8 cellular contexts compared by ENCODE assay signal in genomic region chr12:70366581-70367267, GRCh38. TPM values are rescaled to one million over a fixed set of nuclear protein-coding genes. Genes with fewer than 3 reads are reported as not detected.
A peak's percentile ranks its signal among the peaks of the same experiment; 100 is the strongest.
DNase-seq lines count a peak whose midpoint lies in the region; FAIRE-seq and TF ChIP-seq lines count a peak whose summit lies in the region.

No MANE protein-coding gene starts in this region.

- peak overlapping the region; percentile 80 for H3K4me3 Mint-ChIP-seq in MCF 10A (ENCODE audit: unreplicated experiment)

- peaks cover 13% of the 10 kb centered on the region for H3K4me1 ChIP-seq in keratinocyte (ENCODE audit: control insufficient read depth, extremely low read depth, insufficient read depth, low read length)

- peaks cover 9% of the 10 kb centered on the region for H3K4me1 Mint-ChIP-seq in MCF 10A (ENCODE audit: insufficient read depth, unreplicated experiment)

- H4K20me1 ChIP-seq in keratinocyte (ENCODE audit: control insufficient read depth, extremely low read depth, insufficient read depth, low read length): no peaks in the 10 kb centered on the region

- dilution Hi-C loops in keratinocyte (cut with MboI; ENCODE audit: extremely low pct_ligation_motif_present, low sequenced_read_pairs): no loop called here

- no peaks in the 10 kb centered on the region for H3K36me3 ChIP-seq in keratinocyte (ENCODE audit: control insufficient read depth in 2 of 2, extremely low read depth in 1 of 2, insufficient read depth in 2 of 2, low read length in 2 of 2)

- POLR2A ChIA-PET in MCF 10A (lab: Yijun Ruan, JAX): interaction anchor here (2.0 kb wide), 1 partner anchor 123 kb away, joined by 6 read pairs; the partner anchor contains the start of gene CNOT2

- peaks cover 23% of the 10 kb centered on the region for H3K27me3 ChIP-seq in keratinocyte (ENCODE audit: control insufficient read depth, extremely low read depth, insufficient read depth, low read length)

- no peak for TF ChIP-seq CTCF in HFF-Myc (IDR thresholded peaks at IDR 0.05; ENCODE audit: low read depth, low read length, missing control alignments)
- no peak for TF ChIP-seq CTCF in NB4 (IDR thresholded peaks at IDR 0.05; ENCODE audit: low read depth, low read length)
- 0 out of 2 replicates have a peak, but pooled peaks have one; percentile 3 for TF ChIP-seq CTCF in VCaP (conservative IDR thresholded peaks at IDR 0.05)
- no peak for TF ChIP-seq CTCF in MCF 10A (IDR thresholded peaks at IDR 0.05; ENCODE audit: unreplicated experiment)
- TF ChIP-seq CTCF in keratinocyte (optimal IDR thresholded peaks at IDR 0.05 in 1 of 3, IDR thresholded peaks at IDR 0.05 in 1 of 3, conservative IDR thresholded peaks at IDR 0.05 in 1 of 3; ENCODE audit: extremely low read depth in 1 of 3, insufficient read depth in 2 of 3, low read length in 3 of 3): peak in 1 of 3 experiments; percentile 26

- peak; percentile 21 for DNase-seq in GM12892 (ENCODE audit: insufficient read length)
- no peak for DNase-seq in HFF-Myc (ENCODE audit: extremely low read depth, low read depth)
- DNase-seq in NB4 (ENCODE audit: low read depth): peak; percentile 63
- peak; percentile 16 for DNase-seq in MCF 10A (ENCODE audit: unreplicated experiment)
- DNase-seq in keratinocyte (ENCODE audit: low read depth, low spot score): no peak
- peak; percentile 11 to 24 (median 19) for DNase-seq in stimulated activated CD4-positive, alpha-beta T cell treated with anti-CD3 and anti-CD28 coated beads, Interleukin-1b, Interleukin-23, amount 100 ng/mL, for 24 hours (ENCODE audit: low read depth in 4 of 4, low spot score in 1 of 4)
- DNase-seq in OCI-M1 (lab: John Stamatoyannopoulos, UW): no peak

- peak overlapping the region; percentile 38 for H3K4me3 ChIP-seq in HFF-Myc (replicated peaks; ENCODE audit: low read depth, low read length)
- peak overlapping the region; percentile 45 for H3K4me3 ChIP-seq in NB4 (ENCODE audit: low read depth, low read length)
- peak overlapping the region; percentile 53 to 90 (median 77) for H3K4me3 ChIP-seq in keratinocyte (ENCODE audit: control insufficient read depth in 2 of 3, extremely low read depth in 1 of 3, insufficient read depth in 2 of 3, low read depth in 1 of 3, low read length in 3 of 3)

- no peaks in the 10 kb centered on the region for H3K9me3 ChIP-seq in keratinocyte (ENCODE audit: control insufficient read depth, low read depth, low read length)

- H3K79me2 ChIP-seq in keratinocyte (ENCODE audit: control insufficient read depth, insufficient read depth, low read length): no peaks in the 10 kb centered on the region

- BruUV-seq in MCF 10A (replicated peaks; lab: Mats Ljungman, UMichigan): no TSS peak

- CTCF ChIA-PET in MCF 10A (lab: Yijun Ruan, JAX): interaction anchor here (0.6 kb wide), 2 partner anchors 136 to 210 kb away, joined by 3 read pairs; no protein-coding TSS in a partner anchor

- peak overlapping the region; percentile 41 for H3K9ac ChIP-seq in keratinocyte (ENCODE audit: control insufficient read depth, extremely low read depth, insufficient read depth, low read length)

- no peaks in the 10 kb centered on the region for H3K9me3 Mint-ChIP-seq in MCF 10A (ENCODE audit: unreplicated experiment)

- peak overlapping the region; percentile 94 for H2AFZ ChIP-seq in keratinocyte (ENCODE audit: control insufficient read depth, low read length)

- no peaks in the 10 kb centered on the region for H3K36me3 Mint-ChIP-seq in MCF 10A (ENCODE audit: insufficient read depth, unreplicated experiment)

- H3K27ac Mint-ChIP-seq in MCF 10A (ENCODE audit: low read depth, unreplicated experiment): no peak overlapping the region

- H3K27me3 Mint-ChIP-seq in MCF 10A (ENCODE audit: insufficient read depth, unreplicated experiment): peaks cover 15% of the 10 kb centered on the region

- FAIRE-seq in GM12892 (lab: Jason Lieb, UNC) (peak; percentile 14), keratinocyte (lab: Jason Lieb, UNC) (peak; percentile 32)

- peak overlapping the region; percentile 45 for H3K27ac ChIP-seq in VCaP
- H3K27ac ChIP-seq in keratinocyte (ENCODE audit: control insufficient read depth, insufficient read depth, low read length): no peak overlapping the region

- no peak for TF ChIP-seq POLR2A in GM12892 (IDR thresholded peaks at IDR 0.05; ENCODE audit: low read depth, low read length)
- no peak for TF ChIP-seq POLR2A in NB4 (IDR thresholded peaks at IDR 0.05; ENCODE audit: extremely low read depth, insufficient read length)

- no peaks in the 10 kb centered on the region for H3K9me1 ChIP-seq in keratinocyte (ENCODE audit: control insufficient read depth, extremely low read depth, insufficient read depth, low read length)

- intact Hi-C loops in MCF 10A (cut with micrococcal nuclease): no loop called here

- H3K4me2 ChIP-seq in keratinocyte (ENCODE audit: control insufficient read depth, extremely low read depth, insufficient read depth, low read depth, low read length): peak overlapping the region; percentile 86

RNA-seq across cellular contexts. Expression of gene KCNMB4, which starts 0.6 kb away (rescaled TPM):
- polyA plus RNA-seq in GM12892 (2012; ENCODE audit: missing spikeins): 0.06 TPM
- total RNA-seq in MCF 10A (2022): not detected in 2 replicates
- 0.42 to 1.5 TPM (median 0.77 TPM) in 3 replicates for polyA plus RNA-seq in keratinocyte
- polyA plus RNA-seq in keratinocyte (2011; ENCODE audit: low read depth): 0.24 TPM
- polyA plus RNA-seq in keratinocyte (2011; cell fraction: cytosol; rRNA removed): 0.94 and 1.0 TPM in 2 replicates
- polyA plus RNA-seq in keratinocyte (2011; cell fraction: nucleus; rRNA removed): 0.64 and 1.1 TPM in 2 replicates
- 0.42 and 0.65 TPM in 2 replicates for polyA plus RNA-seq in keratinocyte (2012; ENCODE audit: low replicate concordance)
- polyA minus RNA-seq in keratinocyte: 0.20 to 0.92 TPM (median 0.48 TPM) in 3 replicates
- 1.2 TPM for polyA minus RNA-seq in keratinocyte (2011; cell fraction: cytosol; rRNA and poly(A)+ RNA removed)
- 0.42 and 0.78 TPM in 2 replicates for polyA minus RNA-seq in keratinocyte (2011; cell fraction: nucleus; rRNA and poly(A)+ RNA removed)

Comparison
In these comparisons a context has a peak if more than half of its experiments do, and no peak if none do; other contexts are left out.
1. DNase-seq: peak in GM12892 (single experiment), NB4 (single experiment), MCF 10A (single experiment) and stimulated activated CD4-positive, alpha-beta T cell treated with anti-CD3 and anti-CD28 coated beads, Interleukin-1b, Interleukin-23, amount 100 ng/mL, for 24 hours (4 of 4); none in HFF-Myc (single experiment), keratinocyte (single experiment) and OCI-M1 (single experiment).
2. Peak in every context shown above with its lines, with median percentiles within 50 percentile points of each other: H3K4me3 ChIP-seq.